11 cellular contexts compared by ENCODE assay signal in the genomic region with DNA sequence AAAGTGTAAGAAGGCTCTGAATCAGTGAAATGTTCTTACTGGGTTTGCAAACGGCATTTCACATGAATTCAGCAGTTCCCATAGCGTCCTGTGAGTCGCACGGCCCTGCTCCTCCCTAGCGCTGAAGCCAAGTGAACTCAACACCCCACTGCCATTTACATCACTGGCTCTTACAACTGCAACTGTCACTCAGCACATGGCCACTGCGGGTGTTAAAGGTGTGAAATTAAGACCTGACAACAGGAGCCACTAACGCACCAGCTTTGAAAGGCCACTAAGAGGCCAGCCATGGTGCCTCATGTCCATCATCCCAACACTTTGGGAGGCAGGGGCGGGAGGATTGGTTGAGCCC. TPM values are rescaled to one million over a fixed set of nuclear protein-coding genes. Genes with fewer than 3 reads are reported as not detected.
DNase-seq lines count a peak whose midpoint lies in the region; ATAC-seq, FAIRE-seq and TF ChIP-seq lines count a peak whose summit lies in the region.
"Had no signal": no experiment of that assay in that cellular context is flagged by ENCODE, and none has a peak within 500 bp of the region (broad histone marks: within the 10 kb centered on the region; RNA-seq: fewer than 3 reads in every experiment).

No MANE protein-coding gene starts in this region.

- no peaks in the 10 kb centered on the region for H3F3A ChIP-seq in smooth muscle cell (ENCODE audit: low read depth)

- 40% methylated on average over 8 of the region's 8 CpGs for WGBS in GM12878 (ENCODE audit: insufficient coverage, insufficient replicate concordance, low lambda C conversion rate, missing lambda C conversion rate)
- 90% methylated on average over 8 of the region's 8 CpGs for WGBS in smooth muscle cell (ENCODE audit: low lambda C conversion rate)

- RAD21 ChIA-PET in GM12878 (lab: Charles Lee; ENCODE audit: unreplicated experiment): no interaction called here

- TF ChIP-seq POLR2A in GM12878 (IDR thresholded peaks at IDR 0.05; ENCODE audit: low read depth, low read length): no peak

- CTCF ChIA-PET in activated CD4-positive, alpha-beta T cell treated with anti-CD3 and anti-CD28 coated beads, Interleukin-2, amount 10 ng/mL, durations not matched to agents 7 days and 5 days (lab: Charles Lee): no interaction called here
- CTCF ChIA-PET in GM12878 (lab: Yijun Ruan, JAX): no interaction called here

- no peak overlapping the region for H3K27ac ChIP-seq in GM12878 (ENCODE audit: control insufficient read depth, insufficient read depth)
- H3K27ac ChIP-seq in smooth muscle cell (ENCODE audit: low read depth): no peak overlapping the region
- H3K27ac ChIP-seq: heart right ventricle had no signal

- H3K9ac ChIP-seq in GM12878 (ENCODE audit: control insufficient read depth, insufficient read depth, low read length): no peak overlapping the region
- H3K9ac ChIP-seq in smooth muscle cell (ENCODE audit: low read depth): no peak overlapping the region

- FAIRE-seq in GM12878 (lab: Jason Lieb, UNC): no peak

- no peaks in the 10 kb centered on the region for H4K20me1 ChIP-seq in GM12878 (ENCODE audit: control insufficient read depth, insufficient read depth)
- no peaks in the 10 kb centered on the region for H4K20me1 ChIP-seq in smooth muscle cell (ENCODE audit: low read depth)

- no peak overlapping the region for H3K4me2 ChIP-seq in GM12878 (ENCODE audit: control insufficient read depth, insufficient read depth)
- no peak overlapping the region for H3K4me2 ChIP-seq in smooth muscle cell

- H3K4me3 ChIP-seq in GM12878 (no peak overlapping the region), smooth muscle cell (no peak overlapping the region)
- H3K4me3 ChIP-seq: heart right ventricle, lung had no signal

- no peak overlapping the region for H3K4me3 Mint-ChIP-seq in activated CD4-positive, alpha-beta T cell treated with anti-CD3 and anti-CD28 coated beads, Interleukin-2, amount 10 ng/mL, durations not matched to agents 7 days and 5 days
- no peak overlapping the region for H3K4me3 Mint-ChIP-seq in nephron

- H3K4me1 ChIP-seq in GM12878 (ENCODE audit: control insufficient read depth, insufficient read depth, low read length) (no peaks in the 10 kb centered on the region), smooth muscle cell (ENCODE audit: low read depth) (no peaks in the 10 kb centered on the region)

- no peak for ATAC-seq in GM12878

- no peak overlapping the region for H2AFZ ChIP-seq in GM12878 (ENCODE audit: control insufficient read depth, low read depth, low read length)
- no peak overlapping the region for H2AFZ ChIP-seq in smooth muscle cell (ENCODE audit: low read depth)

- TF ChIP-seq EP300 in Ishikawa (IDR thresholded peaks at IDR 0.05; ENCODE audit: borderline replicate concordance): no peak
- TF ChIP-seq EP300 in GM12878 (IDR thresholded peaks at IDR 0.05; ENCODE audit: borderline replicate concordance in 1 of 2, control insufficient read depth in 1 of 2, low read depth in 2 of 2, low read length in 2 of 2): no peak

- H3K27me3 ChIP-seq in GM12878 (replicated peaks in 1 of 2; ENCODE audit: control insufficient read depth in 2 of 2, insufficient read depth in 2 of 2, low read length in 1 of 2): no peaks in the 10 kb centered on the region
- H3K27me3 ChIP-seq in smooth muscle cell (ENCODE audit: low read depth): no peaks in the 10 kb centered on the region

- no peaks in the 10 kb centered on the region for H3K27me3 Mint-ChIP-seq in activated CD4-positive, alpha-beta T cell treated with anti-CD3 and anti-CD28 coated beads, Interleukin-2, amount 10 ng/mL, durations not matched to agents 7 days and 5 days
- peaks cover 47% of the 10 kb centered on the region for H3K27me3 Mint-ChIP-seq in nephron (ENCODE audit: low read depth)

- H3K9me3 Mint-ChIP-seq in activated CD4-positive, alpha-beta T cell treated with anti-CD3 and anti-CD28 coated beads, Interleukin-2, amount 10 ng/mL, durations not matched to agents 7 days and 5 days: peaks cover 2% of the 10 kb centered on the region
- H3K9me3 Mint-ChIP-seq in nephron: no peaks in the 10 kb centered on the region

- DNase-seq in activated CD4-positive, alpha-beta T cell treated with anti-CD3 and anti-CD28 coated beads for 48 hours: peak; percentile 49
- DNase-seq in activated CD4-positive, alpha-beta T cell treated with anti-CD3 and anti-CD28 coated beads, Interleukin-2, amount 10 ng/mL, durations not matched to agents 7 days and 5 days: no peak
- DNase-seq in GM12878 (ENCODE audit: low read depth, low spot score) (no peak), smooth muscle cell (lab: John Stamatoyannopoulos, UW; ENCODE audit: unreplicated experiment) (no peak), hypothalamus (lab: John Stamatoyannopoulos, UW) (no peak), SHP77 treated with DMSO at 0.1 percent for 48 hours (lab: John Stamatoyannopoulos, UW) (no peak)
- DNase-seq: NCI-H510A treated with DMSO at 0.1 percent for 48 hours had no signal

- no peak overlapping the region for H3K27ac Mint-ChIP-seq in activated CD4-positive, alpha-beta T cell treated with anti-CD3 and anti-CD28 coated beads, Interleukin-2, amount 10 ng/mL, durations not matched to agents 7 days and 5 days
- H3K27ac Mint-ChIP-seq in nephron: peak overlapping the region in 2 of 3 experiments; percentile 80 to 86

- TF ChIP-seq CTCF in GM12878 (IDR thresholded peaks at IDR 0.05 in 2 of 3, conservative IDR thresholded peaks at IDR 0.05 in 1 of 3; ENCODE audit: control insufficient read depth in 2 of 3, extremely low read depth in 1 of 3, insufficient read depth in 1 of 3, low read depth in 3 of 3, low read length in 3 of 3) (no peak), nephron (IDR thresholded peaks at IDR 0.05; ENCODE audit: unreplicated experiment in 3 of 3) (no peak), smooth muscle cell (IDR thresholded peaks at IDR 0.05; ENCODE audit: borderline replicate concordance, insufficient read depth, poor library complexity, severe bottlenecking) (no peak)

- H3K79me2 ChIP-seq in GM12878 (ENCODE audit: control insufficient read depth, insufficient read depth, low read length) (no peaks in the 10 kb centered on the region), smooth muscle cell (ENCODE audit: low read depth) (no peaks in the 10 kb centered on the region)

- in situ Hi-C loops in GM12878 (cut with MboI): no loop called here

- POLR2A ChIA-PET in activated CD4-positive, alpha-beta T cell treated with anti-CD3 and anti-CD28 coated beads, Interleukin-2, amount 10 ng/mL, durations not matched to agents 7 days and 5 days (lab: Charles Lee): no interaction called here
- POLR2A ChIA-PET in GM12878 (lab: Charles Lee): no interaction called here

- SMC1A ChIA-PET in GM12878 (lab: Charles Lee; ENCODE audit: uncharacterized antibody, unreplicated experiment): no interaction called here

- H3K36me3 Mint-ChIP-seq in activated CD4-positive, alpha-beta T cell treated with anti-CD3 and anti-CD28 coated beads, Interleukin-2, amount 10 ng/mL, durations not matched to agents 7 days and 5 days (ENCODE audit: low read depth): no peaks in the 10 kb centered on the region
- no peaks in the 10 kb centered on the region for H3K36me3 Mint-ChIP-seq in nephron (ENCODE audit: low read depth)

- no peak for TF ChIP-seq RAD21 in Ishikawa (IDR thresholded peaks at IDR 0.05; ENCODE audit: low read depth)
- TF ChIP-seq RAD21 in GM12878 (IDR thresholded peaks at IDR 0.05; ENCODE audit: insufficient read depth, low read depth, low read length): no peak

- H3K9me3 ChIP-seq in GM12878 (replicated peaks; ENCODE audit: control insufficient read depth, insufficient read depth, low read length) (no peaks in the 10 kb centered on the region; the same call in 2 of the 3 replicates), smooth muscle cell (replicated peaks; ENCODE audit: low read depth) (no peaks in the 10 kb centered on the region)
- H3K9me3 ChIP-seq: heart right ventricle had no signal

- BruUV-seq in GM12878 (replicated peaks; lab: Mats Ljungman, UMichigan): no TSS peak

- H3K36me3 ChIP-seq in GM12878 (ENCODE audit: control insufficient read depth in 2 of 2, insufficient read depth in 2 of 2, low read length in 1 of 2) (no peaks in the 10 kb centered on the region), smooth muscle cell (ENCODE audit: low read depth) (no peaks in the 10 kb centered on the region)
- H3K36me3 ChIP-seq: heart right ventricle had no signal

- intact Hi-C loops in GM12878 (cut with micrococcal nuclease; ENCODE audit: unreplicated experiment): no loop called here

- H3K4me1 Mint-ChIP-seq in activated CD4-positive, alpha-beta T cell treated with anti-CD3 and anti-CD28 coated beads, Interleukin-2, amount 10 ng/mL, durations not matched to agents 7 days and 5 days: peaks cover 4% of the 10 kb centered on the region
- peaks cover 11% of the 10 kb centered on the region for H3K4me1 Mint-ChIP-seq in nephron

TF ChIP-seq in Ishikawa, 13 proteins besides CTCF, POLR2A, EP300 and RAD21 (continues in another document):
- TF ChIP-seq, protein P1, sequence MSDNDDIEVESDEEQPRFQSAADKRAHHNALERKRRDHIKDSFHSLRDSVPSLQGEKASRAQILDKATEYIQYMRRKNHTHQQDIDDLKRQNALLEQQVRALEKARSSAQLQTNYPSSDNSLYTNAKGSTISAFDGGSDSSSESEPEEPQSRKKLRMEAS (IDR thresholded peaks at IDR 0.05): peak; percentile 52

RNA-seq across cellular contexts. Expression of gene RNF212, which starts 31.7 kb away (rescaled TPM):
- total RNA-seq in activated CD4-positive, alpha-beta T cell treated with anti-CD3 and anti-CD28 coated beads, Interleukin-2, amount 10 ng/mL, durations not matched to agents 7 days and 5 days: 1 to 10 TPM; 3.2 to 3.5 TPM
- total RNA-seq in GM12878 (2013; cell fraction: nucleolus; rRNA removed): not detected in 2 replicates
- total RNA-seq in GM12878 (2014; rRNA removed) (not detected in 2 replicates), GM12878 (2014; rRNA removed; fragmentation: Illumina TruSeq; extraction: Trizol) (not detected in 2 replicates), GM12878 (2021) (not detected in 2 replicates), smooth muscle cell (0.67 and 1.3 TPM in 2 replicates)
- polyA plus RNA-seq in GM12878 (2011; ENCODE audit: low read depth): not detected
- polyA plus RNA-seq in GM12878 (2011; rRNA removed) (not detected in 2 replicates), GM12878 (2014; fragmentation: Illumina TruSeq; extraction: Trizol) (not detected in 2 replicates), GM12878 (2014; fragmentation: Nextera tagmentation; extraction: Ambion mirVana) (not detected), GM12878 (2014; rRNA removed) (not detected in 2 replicates), GM12878 (2016; fragmentation: Nextera tagmentation; extraction: Ambion mirVana) (not detected), smooth muscle cell (1.8 and 4.6 TPM in 2 replicates)
- polyA plus RNA-seq in GM12878 (2011; cell fraction: cytosol; rRNA removed): not detected in 2 replicates
- polyA plus RNA-seq in GM12878 (2011; cell fraction: nucleus; rRNA removed): not detected in 2 replicates
- not detected in 2 replicates for polyA plus RNA-seq in GM12878 (2012)
- polyA minus RNA-seq in GM12878 (2011; rRNA and poly(A)+ RNA removed): not detected in 2 replicates
- polyA minus RNA-seq in GM12878 (2011; cell fraction: cytosol; rRNA and poly(A)+ RNA removed): not detected in 2 replicates
- not detected in 2 replicates for polyA minus RNA-seq in GM12878 (2011; cell fraction: nucleus; rRNA and poly(A)+ RNA removed)
